ENCODE assay signal across 8 cellular contexts in the genomic region with DNA sequence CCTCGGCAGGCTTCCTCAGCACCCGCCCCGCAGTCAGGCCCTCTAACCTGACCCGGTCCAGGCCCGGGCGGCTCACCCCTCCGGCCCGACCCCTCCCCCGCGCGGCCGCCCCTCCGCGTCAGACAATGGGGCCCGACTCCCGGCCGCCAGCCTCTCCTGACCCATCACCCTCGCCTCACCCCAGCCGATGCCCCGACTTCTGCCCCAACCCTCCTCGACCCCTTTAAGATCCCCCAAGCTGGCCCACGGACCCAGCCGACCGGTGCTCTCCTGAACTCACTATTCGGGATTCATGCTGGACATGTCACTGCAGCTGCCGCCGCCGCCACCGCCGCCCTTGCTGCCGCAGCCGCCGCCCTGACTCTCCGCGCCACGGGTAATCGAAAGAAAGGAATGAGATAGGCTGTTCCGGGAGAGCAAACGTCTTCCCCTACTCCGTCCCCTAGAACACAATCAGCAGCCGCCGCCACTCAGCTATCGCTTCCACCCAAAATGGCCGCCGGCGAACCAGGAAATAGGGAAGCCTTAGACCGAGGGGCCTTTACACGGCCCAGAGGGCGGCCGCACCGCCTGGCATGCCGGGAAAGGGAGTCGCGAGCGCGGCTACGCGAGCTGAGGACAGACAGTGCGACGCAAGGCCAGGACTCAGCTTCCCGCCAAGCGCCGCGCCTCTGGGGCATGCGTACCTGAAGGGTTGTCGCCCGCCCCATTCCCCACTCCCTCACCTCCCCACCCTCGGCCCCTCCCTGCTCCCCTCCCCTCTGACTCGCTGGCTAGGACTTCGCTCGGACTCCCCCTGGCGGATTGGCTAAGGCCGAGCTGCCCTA. TPM values are rescaled to one million over a fixed set of nuclear protein-coding genes. Genes with fewer than 3 reads are reported as not detected.
DNase-seq lines count a peak whose midpoint lies in the region; ATAC-seq and TF ChIP-seq lines count a peak whose summit lies in the region.

TSS of gene RAB1A (minus strand) at position 494 of the 827 bp plus-strand sequence. CDS start at position 303, 191 bp downstream.

- TF ChIP-seq CTCF in OCI-LY3 (IDR thresholded peaks at IDR 0.05; ENCODE audit: low read depth, low read length) (no peak), endothelial cell (IDR thresholded peaks at IDR 0.05; ENCODE audit: unreplicated experiment) (no peak)

- H4K20me1 ChIP-seq in OCI-LY3 (ENCODE audit: insufficient read depth, low read length): peaks cover 44% of the 10 kb centered on the region

- H3K4me3 ChIP-seq in OCI-LY3 (ENCODE audit: low read length): peak within 1 kb of the TSS; percentile 91

- no peaks in the 10 kb centered on the region for H3K9me3 Mint-ChIP-seq in endothelial cell (ENCODE audit: unreplicated experiment)

- H3K4me1 ChIP-seq in OCI-LY3 (ENCODE audit: low read length): peaks cover 27% of the 10 kb centered on the region

- H3K4me2 ChIP-seq in OCI-LY3 (ENCODE audit: low read length): peak within 1 kb of the TSS; percentile 94

- H3K79me2 ChIP-seq in OCI-LY3 (ENCODE audit: low read length): peaks cover 51% of the 10 kb centered on the region

- peaks cover 21% of the 10 kb centered on the region for H3K27me3 Mint-ChIP-seq in endothelial cell (ENCODE audit: unreplicated experiment)

- peak within 1 kb of the TSS; percentile 99 for H3K27ac Mint-ChIP-seq in endothelial cell (ENCODE audit: unreplicated experiment)

- H3K27me3 ChIP-seq in OCI-LY3 (ENCODE audit: low read depth, low read length): no peaks in the 10 kb centered on the region

- peak within 1 kb of the TSS; percentile 91 for H3K9ac ChIP-seq in OCI-LY3 (ENCODE audit: low read length)

- peaks cover 4% of the 10 kb centered on the region for H3K36me3 Mint-ChIP-seq in endothelial cell (ENCODE audit: low read depth, unreplicated experiment)

- H3K4me3 Mint-ChIP-seq in endothelial cell (ENCODE audit: unreplicated experiment): peak within 1 kb of the TSS; percentile 100

- no peaks in the 10 kb centered on the region for H3K9me3 ChIP-seq in OCI-LY3 (ENCODE audit: insufficient read depth, low read length)

- H2AFZ ChIP-seq in OCI-LY3 (ENCODE audit: low read depth, low read length): peak within 1 kb of the TSS; percentile 83

- ATAC-seq in GM21526 (IDR thresholded peaks at IDR 0.05; ENCODE audit: low FRiP score, unreplicated experiment): peak; percentile 95

- H3K27ac ChIP-seq in OCI-LY3 (ENCODE audit: low read length): peak within 1 kb of the TSS; percentile 64

- DNase-seq in DMS114 treated with DMSO at 0.1 percent for 48 hours (lab: John Stamatoyannopoulos, UW; ENCODE audit: unreplicated experiment): peak; percentile 94
- peak; percentile 89 for DNase-seq in HuH-7.5 (ENCODE audit: low spot score)
- DNase-seq in activated CD8-positive, alpha-beta memory T cell treated with anti-CD3 and anti-CD28 coated beads, Interleukin-2, amount 50 U/mL, for 48 hours: peak; percentile 98
- peak; percentile 100 for DNase-seq in endothelial cell (ENCODE audit: low spot score)
- peak; percentile 100 for DNase-seq in midbrain (lab: John Stamatoyannopoulos, UW)
- peak; percentile 97 to 99 for DNase-seq in stimulated activated CD8-positive, alpha-beta memory T cell treated with anti-CD3 and anti-CD28 coated beads, Interleukin-2, amount 100 ng/mL, for 1 hour (ENCODE audit: low read depth in 2 of 2)

- peaks cover 22% of the 10 kb centered on the region for H3K4me1 Mint-ChIP-seq in endothelial cell (ENCODE audit: unreplicated experiment)

- peaks cover 5% of the 10 kb centered on the region for H3K36me3 ChIP-seq in OCI-LY3 (replicated peaks; ENCODE audit: low read depth, low read length)

RNA-seq across cellular contexts. Expression of gene RAB1A, which starts in this region (rescaled TPM):
- 160 TPM for total RNA-seq in endothelial cell (ENCODE audit: unreplicated experiment)

Comparison
In these comparisons a context has a peak if more than half of its experiments do, and no peak if none do; other contexts are left out.
1. Peak in every context shown above with its lines: DNase-seq, ATAC-seq, H3K4me3 ChIP-seq and H3K27ac ChIP-seq.